ENCODE assay signal across 1 cellular context in the genomic region with DNA sequence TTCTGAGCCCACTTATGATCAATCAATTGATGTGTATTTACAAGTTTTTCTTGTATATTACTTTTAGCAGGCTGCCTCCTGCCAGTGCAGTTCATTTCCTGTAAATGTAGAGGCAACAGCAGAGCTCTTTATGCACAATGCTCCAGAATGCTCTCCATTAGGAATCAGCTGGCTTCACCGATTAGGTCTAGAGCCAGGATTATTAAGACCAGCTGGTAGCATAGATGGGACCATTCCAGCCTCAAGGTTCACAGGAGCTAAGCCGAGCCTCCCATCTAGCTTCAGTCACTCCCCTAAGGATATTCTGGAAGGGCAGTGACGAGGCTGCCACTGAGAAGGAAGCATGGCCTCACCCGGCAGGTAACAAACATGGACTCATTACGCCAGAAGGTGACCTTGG.
TF ChIP-seq lines count a peak whose summit lies in the region.

No MANE protein-coding gene starts in this region.

TF ChIP-seq in A549, 52 proteins besides CTCF, POLR2A, EP300 and RAD21:
- TF ChIP-seq CHD4 (IDR thresholded peaks at IDR 0.05; ENCODE audit: borderline replicate concordance) (no peak), HOXB5 (CRISPR knock-in tag; IDR thresholded peaks at IDR 0.05) (no peak), HOXA7 (CRISPR knock-in tag; IDR thresholded peaks at IDR 0.05) (no peak), MAFK (IDR thresholded peaks at IDR 0.05; ENCODE audit: partially characterized antibody) (no peak), CHD2 (IDR thresholded peaks at IDR 0.05; ENCODE audit: low read length, partially characterized antibody) (no peak), CBX2 (IDR thresholded peaks at IDR 0.05; ENCODE audit: borderline replicate concordance, low read depth) (no peak), TP53 (CRISPR knock-in tag; IDR thresholded peaks at IDR 0.05) (no peak), TFCP2L1 (CRISPR knock-in tag; IDR thresholded peaks at IDR 0.05) (no peak)
- TF ChIP-seq, protein P1, sequence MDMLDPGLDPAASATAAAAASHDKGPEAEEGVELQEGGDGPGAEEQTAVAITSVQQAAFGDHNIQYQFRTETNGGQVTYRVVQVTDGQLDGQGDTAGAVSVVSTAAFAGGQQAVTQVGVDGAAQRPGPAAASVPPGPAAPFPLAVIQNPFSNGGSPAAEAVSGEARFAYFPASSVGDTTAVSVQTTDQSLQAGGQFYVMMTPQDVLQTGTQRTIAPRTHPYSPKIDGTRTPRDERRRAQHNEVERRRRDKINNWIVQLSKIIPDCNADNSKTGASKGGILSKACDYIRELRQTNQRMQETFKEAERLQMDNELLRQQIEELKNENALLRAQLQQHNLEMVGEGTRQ (IDR thresholded peaks at IDR 0.05), result no peak
- TF ChIP-seq, protein P2, sequence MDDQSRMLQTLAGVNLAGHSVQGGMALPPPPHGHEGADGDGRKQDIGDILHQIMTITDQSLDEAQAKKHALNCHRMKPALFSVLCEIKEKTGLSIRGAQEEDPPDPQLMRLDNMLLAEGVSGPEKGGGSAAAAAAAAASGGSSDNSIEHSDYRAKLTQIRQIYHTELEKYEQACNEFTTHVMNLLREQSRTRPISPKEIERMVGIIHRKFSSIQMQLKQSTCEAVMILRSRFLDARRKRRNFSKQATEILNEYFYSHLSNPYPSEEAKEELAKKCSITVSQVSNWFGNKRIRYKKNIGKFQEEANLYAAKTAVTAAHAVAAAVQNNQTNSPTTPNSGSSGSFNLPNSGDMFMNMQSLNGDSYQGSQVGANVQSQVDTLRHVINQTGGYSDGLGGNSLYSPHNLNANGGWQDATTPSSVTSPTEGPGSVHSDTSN (IDR thresholded peaks at IDR 0.05), result no peak
